ENCODE assay signal across 8 cellular contexts in genomic region chr21:34129039-34129891, GRCh38. TPM values are rescaled to one million over a fixed set of nuclear protein-coding genes. Genes with fewer than 3 reads are reported as not detected.
DNase-seq lines count a peak whose midpoint lies in the region; ATAC-seq and TF ChIP-seq lines count a peak whose summit lies in the region.

No MANE protein-coding gene starts in this region.

- H3K4me1 Mint-ChIP-seq in activated CD4-positive, alpha-beta memory T cell treated with anti-CD3 and anti-CD28 coated beads for 36 hours (ENCODE audit: low read depth) = peaks cover 70% of the 10 kb centered on the region

- intact Hi-C loops in activated CD4-positive, alpha-beta memory T cell treated with anti-CD3 and anti-CD28 coated beads for 36 hours (cut with micrococcal nuclease) = loop anchor here (1.0 to 5.0 kb wide), 6 partner anchors 24 to 219 kb away; no protein-coding TSS in a partner anchor

- no peak for ATAC-seq in HG03159 (IDR thresholded peaks at IDR 0.05; ENCODE audit: unreplicated experiment)

- peak; percentile 81 for DNase-seq in AG10803 (ENCODE audit: low read depth)
- peak; percentile 5 for DNase-seq in NAMALWA (ENCODE audit: low spot score)
- peak; percentile 84 for DNase-seq in activated CD4-positive, alpha-beta memory T cell treated with anti-CD3 and anti-CD28 coated beads for 36 hours
- peak; percentile 73 to 85 for DNase-seq in dermis microvascular lymphatic vessel endothelial cell (ENCODE audit: low read depth in 2 of 2)
- peak; percentile 42 to 93 for DNase-seq in lung microvascular endothelial cell (ENCODE audit: low read depth in 2 of 2)
- DNase-seq in stimulated activated CD4-positive, alpha-beta T cell treated with anti-CD3 and anti-CD28 coated beads, TNF-alpha, amount 100 ng/mL, for 48 hours (ENCODE audit: low read depth in 3 of 3) = peak; percentile 44 to 72 (median 53)
- no peak for DNase-seq in NOMO-1 (lab: John Stamatoyannopoulos, UW; ENCODE audit: unreplicated experiment in 2 of 2)

- no peaks in the 10 kb centered on the region for H3K27me3 Mint-ChIP-seq in activated CD4-positive, alpha-beta memory T cell treated with anti-CD3 and anti-CD28 coated beads for 36 hours

- H3K27ac Mint-ChIP-seq in activated CD4-positive, alpha-beta memory T cell treated with anti-CD3 and anti-CD28 coated beads for 36 hours = peak overlapping the region; percentile 92

- H3K4me3 Mint-ChIP-seq in activated CD4-positive, alpha-beta memory T cell treated with anti-CD3 and anti-CD28 coated beads for 36 hours = peak overlapping the region; percentile 59

- H3K9me3 Mint-ChIP-seq in activated CD4-positive, alpha-beta memory T cell treated with anti-CD3 and anti-CD28 coated beads for 36 hours = peaks cover 5% of the 10 kb centered on the region

- peak overlapping the region; percentile 0 for H3K4me3 ChIP-seq in AG10803 (ENCODE audit: low read length)

- peak; percentile 68 for TF ChIP-seq CTCF in AG10803 (conservative IDR thresholded peaks at IDR 0.05; ENCODE audit: low read length)

- H3K36me3 Mint-ChIP-seq in activated CD4-positive, alpha-beta memory T cell treated with anti-CD3 and anti-CD28 coated beads for 36 hours = peaks cover 62% of the 10 kb centered on the region

- POLR2A ChIA-PET in activated CD4-positive, alpha-beta memory T cell treated with anti-CD3 and anti-CD28 coated beads for 36 hours (lab: Charles Lee) = interaction anchor here (0.6 to 1.8 kb wide), 4 partner anchors 53 to 154 kb away, joined by 3 to 8 read pairs (median 3); no protein-coding TSS in a partner anchor

- CTCF ChIA-PET in activated CD4-positive, alpha-beta memory T cell treated with anti-CD3 and anti-CD28 coated beads for 36 hours (lab: Charles Lee) = interaction anchor here (0.6 to 3.7 kb wide), 17 partner anchors 11 to 233 kb away, joined by 3 to 51 read pairs (median 4); no protein-coding TSS in a partner anchor

RNA-seq across cellular contexts. Expression of gene MRPS6, which starts 55.9 kb away (rescaled TPM):
- 100 to 1,000 TPM; 114 to 117 TPM for total RNA-seq in activated CD4-positive, alpha-beta memory T cell treated with anti-CD3 and anti-CD28 coated beads for 36 hours
- total RNA-seq in dermis microvascular lymphatic vessel endothelial cell (9.5 and 14.5 TPM in 2 replicates), lung microvascular endothelial cell (10.5 and 16.3 TPM in 2 replicates)

RNA-seq across cellular contexts. Expression of gene SLC5A3, which starts 55.9 kb away (rescaled TPM):
- 10 to 100 TPM; 25.7 to 27.5 TPM for total RNA-seq in activated CD4-positive, alpha-beta memory T cell treated with anti-CD3 and anti-CD28 coated beads for 36 hours
- 12.5 and 20.2 TPM in 2 replicates for total RNA-seq in dermis microvascular lymphatic vessel endothelial cell
- total RNA-seq in lung microvascular endothelial cell = 8.5 and 39.7 TPM in 2 replicates

Comparison
In these comparisons a context has a peak if more than half of its experiments do, and no peak if none do; other contexts are left out.
1. DNase-seq: peak in AG10803 (single experiment), NAMALWA (single experiment), activated CD4-positive, alpha-beta memory T cell treated with anti-CD3 and anti-CD28 coated beads for 36 hours (single experiment), dermis microvascular lymphatic vessel endothelial cell (2 of 2), lung microvascular endothelial cell (2 of 2) and stimulated activated CD4-positive, alpha-beta T cell treated with anti-CD3 and anti-CD28 coated beads, TNF-alpha, amount 100 ng/mL, for 48 hours (3 of 3); none in NOMO-1 (0 of 2).